ENCODE assay signal across 11 cellular contexts in the genomic region with DNA sequence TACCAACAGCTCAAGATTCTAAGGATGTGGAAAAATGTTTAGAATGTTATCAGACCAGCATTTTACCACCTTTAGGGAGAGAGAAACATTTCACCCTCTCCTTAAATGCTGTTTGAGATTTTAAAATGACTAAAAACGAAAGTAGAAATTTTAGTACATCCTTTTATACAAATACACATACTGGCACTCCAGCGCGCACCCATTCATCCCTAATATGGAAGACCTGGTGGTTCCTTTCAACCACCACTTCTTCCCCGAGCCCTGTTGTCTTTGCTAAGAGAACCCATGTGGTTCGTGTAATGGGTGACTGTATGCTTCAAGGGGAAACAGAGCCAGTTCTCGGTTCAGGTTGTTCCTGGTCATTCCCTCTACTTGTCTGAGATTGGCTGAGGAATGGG. TPM values are rescaled to one million over a fixed set of nuclear protein-coding genes. Genes with fewer than 3 reads are reported as not detected.
DNase-seq lines count a peak whose midpoint lies in the region; ATAC-seq and TF ChIP-seq lines count a peak whose summit lies in the region.
"Had no signal": no experiment of that assay in that cellular context is flagged by ENCODE, and none has a peak within 500 bp of the region (broad histone marks: within the 10 kb centered on the region; RNA-seq: fewer than 3 reads in every experiment).

No MANE protein-coding gene starts in this region.

- POLR2A ChIA-PET in activated CD8-positive, alpha-beta T cell treated with anti-CD3 and anti-CD28 coated beads for 36 hours (lab: Charles Lee): interaction anchor here (1.2 kb wide), 1 partner anchor 16 kb away, joined by 3 read pairs; no protein-coding TSS in a partner anchor
- POLR2A ChIA-PET in naive thymus-derived CD4-positive, alpha-beta T cell (lab: Charles Lee): no interaction called here

- TF ChIP-seq CTCF in GM13976 (IDR thresholded peaks at IDR 0.05; ENCODE audit: borderline replicate concordance, control extremely low read depth, extremely low read depth, insufficient read depth, missing control alignments) (no peak), osteoblast (IDR thresholded peaks at IDR 0.05; ENCODE audit: extremely low read depth, low read depth, low read length) (no peak)
- TF ChIP-seq CTCF in activated CD8-positive, alpha-beta T cell treated with anti-CD3 and anti-CD28 coated beads for 36 hours (IDR thresholded peaks at IDR 0.05): no peak

- no peaks in the 10 kb centered on the region for H3K9me3 ChIP-seq in osteoblast (ENCODE audit: low read depth, low read length)
- no peaks in the 10 kb centered on the region for H3K9me3 ChIP-seq in naive thymus-derived CD4-positive, alpha-beta T cell (ENCODE audit: control insufficient read depth in 2 of 3, low read length in 3 of 3)

- DNase-seq in NOMO-1 treated with DMSO at 0.1 percent for 48 hours (lab: John Stamatoyannopoulos, UW; ENCODE audit: unreplicated experiment) (peak; percentile 16), NOMO-1 treated with dmso at 0.1 percent for 144 hours (lab: John Stamatoyannopoulos, UW; ENCODE audit: unreplicated experiment) (no peak), GM13976 (ENCODE audit: low spot score) (peak; percentile 64), osteoblast (ENCODE audit: insufficient read length, low spot score, missing footprints) (peak; percentile 86)
- DNase-seq in activated CD8-positive, alpha-beta T cell treated with anti-CD3 and anti-CD28 coated beads for 36 hours: peak; percentile 50
- no peak for DNase-seq in naive thymus-derived CD4-positive, alpha-beta T cell
- DNase-seq: 8988T, RPMI8226 had no signal

- H3K27me3 Mint-ChIP-seq in activated CD8-positive, alpha-beta T cell treated with anti-CD3 and anti-CD28 coated beads for 36 hours: no peaks in the 10 kb centered on the region
- no peaks in the 10 kb centered on the region for H3K27me3 Mint-ChIP-seq in naive thymus-derived CD4-positive, alpha-beta T cell

- CTCF ChIA-PET in activated CD8-positive, alpha-beta T cell treated with anti-CD3 and anti-CD28 coated beads for 36 hours (lab: Charles Lee): interaction anchor here (0.7 to 2.5 kb wide), 6 partner anchors 37 to 284 kb away, joined by 3 to 8 read pairs (median 3); no protein-coding TSS in a partner anchor
- CTCF ChIA-PET in naive thymus-derived CD4-positive, alpha-beta T cell (lab: Charles Lee): interaction anchor here (0.7 kb wide), 1 partner anchor 1497 kb away, joined by 7 read pairs; no protein-coding TSS in a partner anchor

- H3K9me3 Mint-ChIP-seq in activated CD8-positive, alpha-beta T cell treated with anti-CD3 and anti-CD28 coated beads for 36 hours: no peaks in the 10 kb centered on the region
- no peaks in the 10 kb centered on the region for H3K9me3 Mint-ChIP-seq in naive thymus-derived CD4-positive, alpha-beta T cell

- H3K4me1 Mint-ChIP-seq in activated CD8-positive, alpha-beta T cell treated with anti-CD3 and anti-CD28 coated beads for 36 hours (ENCODE audit: low read depth): peaks cover 28% of the 10 kb centered on the region
- H3K4me1 Mint-ChIP-seq in naive thymus-derived CD4-positive, alpha-beta T cell: peaks cover 2 to 26% (median 8%) of the 10 kb centered on the region in 7 donors

- H3K36me3 Mint-ChIP-seq in activated CD8-positive, alpha-beta T cell treated with anti-CD3 and anti-CD28 coated beads for 36 hours (ENCODE audit: low read depth): no peaks in the 10 kb centered on the region
- peaks cover 0 to 9% (median 0%) of the 10 kb centered on the region in 5 donors for H3K36me3 Mint-ChIP-seq in naive thymus-derived CD4-positive, alpha-beta T cell
- H3K36me3 Mint-ChIP-seq: mesothelial cell of epicardium had no signal

- intact Hi-C loops in activated CD8-positive, alpha-beta T cell treated with anti-CD3 and anti-CD28 coated beads for 36 hours (cut with micrococcal nuclease): no loop called here
- intact Hi-C loops in naive thymus-derived CD4-positive, alpha-beta T cell (cut with micrococcal nuclease): no loop called here

- peaks cover 22% of the 10 kb centered on the region for H3K4me1 ChIP-seq in osteoblast (ENCODE audit: insufficient read depth, low read length)
- peaks cover 0 to 7% of the 10 kb centered on the region in 2 donors for H3K4me1 ChIP-seq in naive thymus-derived CD4-positive, alpha-beta T cell (ENCODE audit: control insufficient read depth in 2 of 2, insufficient read depth in 2 of 2, low read length in 2 of 2)

- no peaks in the 10 kb centered on the region for H3K36me3 ChIP-seq in osteoblast (ENCODE audit: insufficient read depth, low read length)
- peaks cover 0 to 4% (median 0%) of the 10 kb centered on the region in 3 experiments for H3K36me3 ChIP-seq in naive thymus-derived CD4-positive, alpha-beta T cell (ENCODE audit: control insufficient read depth in 2 of 3, insufficient read depth in 3 of 3, low read length in 3 of 3)

- in situ Hi-C loops in GM13976 (cut with MboI; ENCODE audit: low sequenced_read_pairs, unreplicated experiment): no loop called here

- ATAC-seq in activated CD8-positive, alpha-beta T cell treated with anti-CD3 and anti-CD28 coated beads for 36 hours: peak; percentile 66
- ATAC-seq in naive thymus-derived CD4-positive, alpha-beta T cell: no peak
- ATAC-seq in GM18870 (IDR thresholded peaks at IDR 0.05; ENCODE audit: unreplicated experiment): no peak
- no peak for ATAC-seq in HG03159 (IDR thresholded peaks at IDR 0.05; ENCODE audit: unreplicated experiment)

- peak overlapping the region; percentile 59 for H3K27ac Mint-ChIP-seq in activated CD8-positive, alpha-beta T cell treated with anti-CD3 and anti-CD28 coated beads for 36 hours
- peak overlapping the region in 2 of 9 donors; percentile 23 to 79 for H3K27ac Mint-ChIP-seq in naive thymus-derived CD4-positive, alpha-beta T cell
- H3K27ac Mint-ChIP-seq: mesothelial cell of epicardium had no signal

- no peaks in the 10 kb centered on the region for H3K27me3 ChIP-seq in osteoblast (ENCODE audit: insufficient read depth, low read length)
- H3K27me3 ChIP-seq in naive thymus-derived CD4-positive, alpha-beta T cell (ENCODE audit: control insufficient read depth in 2 of 2, insufficient read depth in 2 of 2, low read length in 2 of 2): no peaks in the 10 kb centered on the region

- peak overlapping the region; percentile 37 for H2AFZ ChIP-seq in osteoblast (ENCODE audit: low read length)

- H4K20me1 ChIP-seq in osteoblast (ENCODE audit: insufficient read depth, low read length): peaks cover 3% of the 10 kb centered on the region

- peak overlapping the region; percentile 6 for H3K4me3 Mint-ChIP-seq in activated CD8-positive, alpha-beta T cell treated with anti-CD3 and anti-CD28 coated beads for 36 hours
- peak overlapping the region in 1 of 10 donors; percentile 68 for H3K4me3 Mint-ChIP-seq in naive thymus-derived CD4-positive, alpha-beta T cell
- H3K4me3 Mint-ChIP-seq: mesothelial cell of epicardium had no signal

- peak overlapping the region; percentile 45 for H3K27ac ChIP-seq in osteoblast (ENCODE audit: low read depth, low read length)
- H3K27ac ChIP-seq in naive thymus-derived CD4-positive, alpha-beta T cell (ENCODE audit: low read depth, low read length): no peak overlapping the region

- H3K4me3 ChIP-seq in osteoblast (ENCODE audit: insufficient read depth, low read length): peak overlapping the region; percentile 68
- H3K4me3 ChIP-seq in naive thymus-derived CD4-positive, alpha-beta T cell (ENCODE audit: low read length): no peak overlapping the region

- peak overlapping the region; percentile 91 for H3K4me2 ChIP-seq in osteoblast (ENCODE audit: insufficient read depth, low read length)

- peaks cover 2% of the 10 kb centered on the region for H3K79me2 ChIP-seq in osteoblast (ENCODE audit: insufficient read depth, low read length)

RNA-seq across cellular contexts. Expression of a gene that starts 21.3 kb away (rescaled TPM):
- total RNA-seq in activated CD8-positive, alpha-beta T cell treated with anti-CD3 and anti-CD28 coated beads for 36 hours: 1 to 10 TPM; 6.2 to 7.4 TPM
- total RNA-seq in osteoblast: 3.2 and 3.3 TPM in 2 replicates
- total RNA-seq in naive thymus-derived CD4-positive, alpha-beta T cell: 10 to 100 TPM in 2 of 5 experiments, 1 to 10 TPM in 3; 9.0 to 18.4 (median 10.0) TPM
- polyA plus RNA-seq in naive thymus-derived CD4-positive, alpha-beta T cell: 1 to 10 TPM; 2.7 to 7.4 TPM

RNA-seq across cellular contexts. Expression of a gene that starts 42.1 kb away (rescaled TPM):
- 10 to 100 TPM; 68.4 to 70.5 TPM for total RNA-seq in activated CD8-positive, alpha-beta T cell treated with anti-CD3 and anti-CD28 coated beads for 36 hours
- 46.9 and 78.5 TPM in 2 replicates for total RNA-seq in osteoblast
- total RNA-seq in naive thymus-derived CD4-positive, alpha-beta T cell: 100 to 1,000 TPM in 3 of 5 experiments, 10 to 100 TPM in 2; 67.1 to 113 (median 101) TPM
- polyA plus RNA-seq in naive thymus-derived CD4-positive, alpha-beta T cell: 100 to 1,000 TPM; 130 to 143 TPM

Comparison
In these comparisons a context has a peak if more than half of its experiments do, and no peak if none do; other contexts are left out.
1. DNase-seq: peak in NOMO-1 treated with DMSO at 0.1 percent for 48 hours (single experiment), GM13976 (single experiment), activated CD8-positive, alpha-beta T cell treated with anti-CD3 and anti-CD28 coated beads for 36 hours (single experiment) and osteoblast (single experiment); none in NOMO-1 treated with dmso at 0.1 percent for 144 hours (single experiment) and naive thymus-derived CD4-positive, alpha-beta T cell (0 of 9).